Comparison of ENCODE assay signal across 1 cellular context in genomic region chr7:112450807-112451661, GRCh38.
TF ChIP-seq lines count a peak whose summit lies in the region.

No MANE protein-coding gene starts in this region.

TF ChIP-seq in K562, 482 proteins besides CTCF, POLR2A, EP300 and RAD21 (continued from another document):
- TF ChIP-seq PKNOX1 (IDR thresholded peaks at IDR 0.05) (no peak; the same call in 1 of the 2 replicates), HDAC6 (IDR thresholded peaks at IDR 0.05; ENCODE audit: low read depth, low read length) (no peak), ZNF165 (CRISPR knock-in tag; IDR thresholded peaks at IDR 0.05; ENCODE audit: borderline replicate concordance) (0 out of 2 replicates have a peak, but pooled peaks have one; percentile 47), TCF7L2 (IDR thresholded peaks at IDR 0.05; ENCODE audit: low read depth, low read length) (no peak), AFF1 (IDR thresholded peaks at IDR 0.05; ENCODE audit: low read depth in 1 of 2, partially characterized antibody in 2 of 2) (peak; percentile 37 to 99), ZC3H4 (CRISPR knock-in tag; IDR thresholded peaks at IDR 0.05; ENCODE audit: borderline replicate concordance) (peak; percentile 65; the same call in 1 of the 2 replicates), HES1 (IDR thresholded peaks at IDR 0.05; ENCODE audit: low read depth) (peak; percentile 53; the same call in 1 of the 2 replicates), NFRKB (IDR thresholded peaks at IDR 0.05; ENCODE audit: low read depth) (peak; percentile 87; the same call in 1 of the 2 replicates), IRF9 (tag; IDR thresholded peaks at IDR 0.05) (no peak), GATAD2B (IDR thresholded peaks at IDR 0.05; ENCODE audit: borderline replicate concordance) (no peak; the same call in 1 of the 2 replicates), DPF2 (IDR thresholded peaks at IDR 0.05) (no peak), CHAMP1 (IDR thresholded peaks at IDR 0.05) (no peak), CLOCK (CRISPR knock-in tag; IDR thresholded peaks at IDR 0.05; ENCODE audit: borderline replicate concordance) (no peak), CEBPB (tag; IDR thresholded peaks at IDR 0.05) (peak; percentile 94), TCFL5 (CRISPR knock-in tag; conservative IDR thresholded peaks at IDR 0.05) (no peak), CBX2 (IDR thresholded peaks at IDR 0.05; ENCODE audit: insufficient read depth, low read length, poor library complexity, severe bottlenecking) (no peak), NCOA1 (IDR thresholded peaks at IDR 0.05; ENCODE audit: low read depth) (peak; percentile 80), ELF2 (CRISPR knock-in tag; IDR thresholded peaks at IDR 0.05) (peak; percentile 16; the same call in 1 of the 2 replicates)
